Comparison of ENCODE assay signal across 8 cellular contexts in genomic region chr17:50344712-50345380, GRCh38. TPM values are rescaled to one million over a fixed set of nuclear protein-coding genes. Genes with fewer than 3 reads are reported as not detected.
DNase-seq lines count a peak whose midpoint lies in the region; ATAC-seq and TF ChIP-seq lines count a peak whose summit lies in the region.

No MANE protein-coding gene starts in this region.

- H3K27me3 ChIP-seq in CD8-positive, alpha-beta memory T cell (ENCODE audit: insufficient read depth, low read length, poor library complexity, severe bottlenecking), result no peaks in the 10 kb centered on the region
- H3K27me3 ChIP-seq in HUES64 (ENCODE audit: insufficient read depth, low read length), result peaks cover 16% of the 10 kb centered on the region
- H3K27me3 ChIP-seq in mucosa of rectum (ENCODE audit: control insufficient read depth in 2 of 2, insufficient read depth in 2 of 2, low read length in 2 of 2), result no peaks in the 10 kb centered on the region
- no peaks in the 10 kb centered on the region for H3K27me3 ChIP-seq in tibial nerve

- no peaks in the 10 kb centered on the region for H3K27me3 Mint-ChIP-seq in CD8-positive, alpha-beta memory T cell
- no peaks in the 10 kb centered on the region for H3K27me3 Mint-ChIP-seq in activated CD8-positive, alpha-beta T cell treated with anti-CD3 and anti-CD28 coated beads, Interleukin-2, amount 10 ng/mL, durations not matched to agents 7 days and 5 days (ENCODE audit: low read depth)

- no peak for TF ChIP-seq CTCF in tibial nerve (IDR thresholded peaks at IDR 0.05)

- TF ChIP-seq EP300 in tibial nerve (IDR thresholded peaks at IDR 0.05), result no peak

- POLR2A ChIA-PET in CD8-positive, alpha-beta memory T cell (lab: Charles Lee), result no interaction called here
- POLR2A ChIA-PET in activated CD8-positive, alpha-beta T cell treated with anti-CD3 and anti-CD28 coated beads, Interleukin-2, amount 10 ng/mL, durations not matched to agents 7 days and 5 days (lab: Charles Lee), result interaction anchor here (1.0 to 1.4 kb wide), 2 partner anchors 18 to 52 kb away, joined by 3 read pairs; partner anchors contain the start of gene LRRC59

- peaks cover 22% of the 10 kb centered on the region for H3K4me1 ChIP-seq in CD8-positive, alpha-beta memory T cell (ENCODE audit: insufficient read depth, low read length)
- peaks cover 13% of the 10 kb centered on the region; the same call in 1 of the 2 replicates for H3K4me1 ChIP-seq in HUES64 (ENCODE audit: insufficient read depth, low read length)
- peaks cover 15 to 22% of the 10 kb centered on the region in 2 donors for H3K4me1 ChIP-seq in mucosa of rectum (ENCODE audit: control insufficient read depth in 2 of 2, insufficient read depth in 2 of 2, low read length in 2 of 2)
- peaks cover 0 to 35% (median 15%) of the 10 kb centered on the region in 4 donors for H3K4me1 ChIP-seq in tibial nerve

- peaks cover 21 to 37% (median 28%) of the 10 kb centered on the region in 3 donors for H3K4me1 Mint-ChIP-seq in CD8-positive, alpha-beta memory T cell
- peaks cover 43% of the 10 kb centered on the region for H3K4me1 Mint-ChIP-seq in activated CD8-positive, alpha-beta T cell treated with anti-CD3 and anti-CD28 coated beads, Interleukin-2, amount 10 ng/mL, durations not matched to agents 7 days and 5 days (ENCODE audit: low read depth)

- H3K9me3 Mint-ChIP-seq in CD8-positive, alpha-beta memory T cell, result no peaks in the 10 kb centered on the region
- no peaks in the 10 kb centered on the region for H3K9me3 Mint-ChIP-seq in activated CD8-positive, alpha-beta T cell treated with anti-CD3 and anti-CD28 coated beads, Interleukin-2, amount 10 ng/mL, durations not matched to agents 7 days and 5 days (ENCODE audit: insufficient read depth)

- no peak overlapping the region for H3K9ac ChIP-seq in HUES64 (ENCODE audit: low read depth, low read length)
- peak overlapping the region in 1 of 2 donors; percentile 54 for H3K9ac ChIP-seq in mucosa of rectum (ENCODE audit: low read depth in 1 of 2, low read length in 2 of 2)

- H3K27ac ChIP-seq in CD8-positive, alpha-beta memory T cell (ENCODE audit: low read depth, low read length), result no peak overlapping the region
- H3K27ac ChIP-seq in HUES64 (ENCODE audit: low read depth, low read length) (no peak overlapping the region), mucosa of rectum (ENCODE audit: low read depth in 2 of 2, low read length in 2 of 2) (peak overlapping the region; percentile 63 to 77), tibial nerve (no peak overlapping the region)

- CTCF ChIA-PET in CD8-positive, alpha-beta memory T cell (lab: Charles Lee), result interaction anchor here (1.2 to 2.7 kb wide), 2 partner anchors 17 to 53 kb away, joined by 8 to 18 read pairs; partner anchors contain the start of gene LRRC59
- CTCF ChIA-PET in activated CD8-positive, alpha-beta T cell treated with anti-CD3 and anti-CD28 coated beads, Interleukin-2, amount 10 ng/mL, durations not matched to agents 7 days and 5 days (lab: Charles Lee), result interaction anchor here (1.2 kb wide), 1 partner anchor 53 kb away, joined by 4 read pairs; the partner anchor contains the start of gene LRRC59

- peak overlapping the region in 5 of 8 donors; percentile 47 to 95 (median 63) for H3K27ac Mint-ChIP-seq in CD8-positive, alpha-beta memory T cell
- H3K27ac Mint-ChIP-seq in activated CD8-positive, alpha-beta T cell treated with anti-CD3 and anti-CD28 coated beads, Interleukin-2, amount 10 ng/mL, durations not matched to agents 7 days and 5 days, result no peak overlapping the region

- DNase-seq in CD8-positive, alpha-beta memory T cell, result no peak
- DNase-seq in activated CD8-positive, alpha-beta T cell treated with anti-CD3 and anti-CD28 coated beads, Interleukin-2, amount 10 ng/mL, durations not matched to agents 7 days and 5 days, result no peak
- no peak for DNase-seq in tibial nerve (ENCODE audit: low spot score in 2 of 2)

- H3K9me3 ChIP-seq in CD8-positive, alpha-beta memory T cell (ENCODE audit: low read length), result no peaks in the 10 kb centered on the region
- H3K9me3 ChIP-seq in HUES64 (ENCODE audit: insufficient read depth, low read depth, low read length) (no peaks in the 10 kb centered on the region), mucosa of rectum (ENCODE audit: control insufficient read depth in 2 of 2, low read length in 2 of 2) (no peaks in the 10 kb centered on the region), tibial nerve (no peaks in the 10 kb centered on the region)

- 84% methylated on average over 13 of the region's 13 CpGs for WGBS in HUES64
- 62 to 63% methylated on average over 13 of the region's 13 CpGs for WGBS in tibial nerve, 2 donors

- H3K36me3 ChIP-seq in CD8-positive, alpha-beta memory T cell (ENCODE audit: insufficient read depth, low read length), result no peaks in the 10 kb centered on the region
- H3K36me3 ChIP-seq in HUES64 (ENCODE audit: insufficient read depth, low read length) (no peaks in the 10 kb centered on the region), mucosa of rectum (ENCODE audit: control insufficient read depth in 2 of 2, insufficient read depth in 2 of 2, low read length in 2 of 2) (no peaks in the 10 kb centered on the region), tibial nerve (no peaks in the 10 kb centered on the region)

- H3K4me3 Mint-ChIP-seq in CD8-positive, alpha-beta memory T cell, result peak overlapping the region; percentile 68 to 92 (median 76)
- peak overlapping the region; percentile 67 for H3K4me3 Mint-ChIP-seq in activated CD8-positive, alpha-beta T cell treated with anti-CD3 and anti-CD28 coated beads, Interleukin-2, amount 10 ng/mL, durations not matched to agents 7 days and 5 days

- TF ChIP-seq POLR2A in tibial nerve (IDR thresholded peaks at IDR 0.05), result no peak

- H3K36me3 Mint-ChIP-seq in CD8-positive, alpha-beta memory T cell, result peaks cover 0 to 5% (median 0%) of the 10 kb centered on the region in 3 donors
- peaks cover 3% of the 10 kb centered on the region for H3K36me3 Mint-ChIP-seq in activated CD8-positive, alpha-beta T cell treated with anti-CD3 and anti-CD28 coated beads, Interleukin-2, amount 10 ng/mL, durations not matched to agents 7 days and 5 days (ENCODE audit: low read depth)

- ATAC-seq in activated CD8-positive, alpha-beta T cell treated with anti-CD3 and anti-CD28 coated beads, Interleukin-2, amount 10 ng/mL, durations not matched to agents 7 days and 5 days, result no peak
- ATAC-seq in HG03025 (IDR thresholded peaks at IDR 0.05; ENCODE audit: low FRiP score, unreplicated experiment), result no peak
- no peak for ATAC-seq in GM21529 (IDR thresholded peaks at IDR 0.05; ENCODE audit: unreplicated experiment)
- no peak for ATAC-seq in GM21723 (IDR thresholded peaks at IDR 0.05; ENCODE audit: unreplicated experiment)

- peak overlapping the region; percentile 71 for H3K4me3 ChIP-seq in CD8-positive, alpha-beta memory T cell (ENCODE audit: low read length)
- peak overlapping the region; percentile 79 for H3K4me3 ChIP-seq in HUES64 (ENCODE audit: low read length)
- H3K4me3 ChIP-seq in mucosa of rectum (ENCODE audit: low read length in 2 of 2), result peak overlapping the region in 1 of 2 donors; percentile 3
- no peak overlapping the region for H3K4me3 ChIP-seq in tibial nerve

RNA-seq across cellular contexts. Expression of gene XYLT2, which starts 1.1 kb away (rescaled TPM):
- total RNA-seq in CD8-positive, alpha-beta memory T cell, result 10 to 100 TPM; 31.8 to 32.6 TPM
- 17.8 TPM for polyA plus RNA-seq in CD8-positive, alpha-beta memory T cell
- 13.4 TPM for polyA plus RNA-seq in HUES64 (2013, experiment 1 of 2)
- 15.7 TPM for polyA plus RNA-seq in HUES64 (2013, experiment 2 of 2)
- 10 to 100 TPM; 24.7 to 26.0 TPM for total RNA-seq in activated CD8-positive, alpha-beta T cell treated with anti-CD3 and anti-CD28 coated beads, Interleukin-2, amount 10 ng/mL, durations not matched to agents 7 days and 5 days
- total RNA-seq in tibial nerve, result 10 to 100 TPM; 27.6 to 32.3 (median 29.9) TPM

RNA-seq across cellular contexts. Expression of gene MRPL27, which starts 28.1 kb away (rescaled TPM):
- 10 to 100 TPM; 87.2 to 88.8 TPM for total RNA-seq in CD8-positive, alpha-beta memory T cell
- polyA plus RNA-seq in CD8-positive, alpha-beta memory T cell, result 49.2 TPM
- 89.0 TPM for polyA plus RNA-seq in HUES64 (2013, experiment 1 of 2)
- polyA plus RNA-seq in HUES64 (2013, experiment 2 of 2), result 76.3 TPM
- total RNA-seq in activated CD8-positive, alpha-beta T cell treated with anti-CD3 and anti-CD28 coated beads, Interleukin-2, amount 10 ng/mL, durations not matched to agents 7 days and 5 days, result 10 to 100 TPM; 81.0 to 85.4 TPM
- total RNA-seq in tibial nerve, result 10 to 100 TPM; 32.4 to 45.9 (median 34.9) TPM

RNA-seq across cellular contexts. Expression of gene EME1, which starts 28.2 kb away (rescaled TPM):
- 10 to 100 TPM; 23.6 to 24.8 TPM for total RNA-seq in CD8-positive, alpha-beta memory T cell
- polyA plus RNA-seq in CD8-positive, alpha-beta memory T cell, result 0.43 TPM
- 13.9 TPM for polyA plus RNA-seq in HUES64 (2013, experiment 1 of 2)
- 13.2 TPM for polyA plus RNA-seq in HUES64 (2013, experiment 2 of 2)
- 10 to 100 TPM; 23.5 to 27.8 TPM for total RNA-seq in activated CD8-positive, alpha-beta T cell treated with anti-CD3 and anti-CD28 coated beads, Interleukin-2, amount 10 ng/mL, durations not matched to agents 7 days and 5 days
- 1 to 10 TPM in 2 of 4 donors, under 1 TPM in 2; 0.42 to 1.7 (median 1.1) TPM for total RNA-seq in tibial nerve

RNA-seq across cellular contexts. Expression of gene LRRC59, which starts 52.5 kb away (rescaled TPM):
- total RNA-seq in CD8-positive, alpha-beta memory T cell, result 100 to 1,000 TPM; 122 to 127 TPM
- polyA plus RNA-seq in CD8-positive, alpha-beta memory T cell, result 22.9 TPM
- polyA plus RNA-seq in HUES64 (2013, experiment 1 of 2), result 98.1 TPM
- 91.2 TPM for polyA plus RNA-seq in HUES64 (2013, experiment 2 of 2)
- total RNA-seq in activated CD8-positive, alpha-beta T cell treated with anti-CD3 and anti-CD28 coated beads, Interleukin-2, amount 10 ng/mL, durations not matched to agents 7 days and 5 days, result 10 to 100 TPM; 77.7 to 77.9 TPM
- 10 to 100 TPM; 26.0 to 72.6 (median 36.3) TPM for total RNA-seq in tibial nerve

Comparison
In these comparisons a context has a peak if more than half of its experiments do, and no peak if none do; other contexts are left out.
1. H3K27ac ChIP-seq: peak in mucosa of rectum (2 of 2); none in CD8-positive, alpha-beta memory T cell (single experiment), HUES64 (single experiment) and tibial nerve (0 of 4).
2. H3K4me3 ChIP-seq: peak in CD8-positive, alpha-beta memory T cell (single experiment) and HUES64 (single experiment); none in tibial nerve (0 of 4).
3. RNA of gene EME1, which starts 28.2 kb away (total RNA-seq): 23.5 to 27.8 TPM in activated CD8-positive, alpha-beta T cell treated with anti-CD3 and anti-CD28 coated beads, Interleukin-2, amount 10 ng/mL, durations not matched to agents 7 days and 5 days and 23.6 to 24.8 TPM in CD8-positive, alpha-beta memory T cell; 0.42 to 1.7 TPM in tibial nerve; every median in the first group is over 4 times any median in the second.